ENCODE assay signal across 8 cellular contexts in the genomic region with DNA sequence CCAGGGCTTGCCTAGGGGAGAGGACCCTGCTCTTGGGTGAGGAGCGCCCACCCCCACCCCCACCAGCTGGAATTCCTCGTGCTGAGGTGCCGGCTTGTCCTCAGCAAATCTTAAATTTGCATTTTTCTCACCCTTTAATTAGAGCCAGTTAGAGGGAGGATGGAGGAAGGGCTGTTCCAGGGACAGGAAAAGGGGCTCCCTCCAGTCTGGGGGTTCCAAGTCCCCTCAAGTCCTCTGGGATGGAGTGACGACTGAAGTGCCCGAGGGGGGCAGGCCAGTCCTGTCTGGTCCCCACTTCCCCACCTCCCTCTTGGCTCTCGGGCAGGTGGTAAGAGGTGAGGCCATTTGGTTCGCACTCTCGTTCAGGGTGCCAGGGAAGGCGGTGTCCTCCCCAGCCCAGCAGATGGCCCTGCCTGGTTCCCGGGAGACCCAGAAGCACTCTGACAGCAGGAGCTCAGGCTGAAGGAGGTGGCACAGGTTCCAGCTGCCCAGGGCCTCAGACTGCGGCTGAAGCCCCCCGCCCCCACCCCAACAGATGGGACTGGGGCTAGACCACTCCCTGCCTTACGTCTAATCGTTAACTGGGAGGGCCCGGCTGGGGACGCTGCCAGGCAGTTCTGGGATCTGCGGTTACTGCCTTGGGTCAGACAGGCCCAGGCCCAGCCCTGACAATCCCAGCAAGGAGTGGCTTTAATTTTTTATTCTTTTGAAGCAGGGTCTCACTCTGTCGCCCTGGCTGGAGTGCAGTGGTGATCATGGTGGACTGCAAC. TPM values are rescaled to one million over a fixed set of nuclear protein-coding genes. Genes with fewer than 3 reads are reported as not detected.
DNase-seq lines count a peak whose midpoint lies in the region; ATAC-seq, FAIRE-seq and TF ChIP-seq lines count a peak whose summit lies in the region.

No MANE protein-coding gene starts in this region.

- 6% methylated on average over 18 of the region's 18 CpGs; no CpG with 5 or more reads in 1 of the 2 experiments for WGBS in H1 (ENCODE audit: extremely low coverage in 1 of 2, insufficient coverage in 1 of 2, insufficient read length in 1 of 2, insufficient replicate concordance in 2 of 2, low coverage in 1 of 2, low lambda C conversion rate in 2 of 2, missing lambda C conversion rate in 1 of 2), 2 experiments

- no peak for TF ChIP-seq RAD21 in H1 (IDR thresholded peaks at IDR 0.05 in 1 of 2, conservative IDR thresholded peaks at IDR 0.05 in 1 of 2; ENCODE audit: low read depth in 2 of 2, low read length in 2 of 2)

- H3K18ac ChIP-seq in H1 (ENCODE audit: extremely low read depth, low read length), result peak overlapping the region; percentile 38; the same call in 1 of the 2 replicates

- H2BK20ac ChIP-seq in H1 (ENCODE audit: low read length), result no peak overlapping the region

- peak overlapping the region; percentile 98 for H3K27ac Mint-ChIP-seq in activated T-cell treated with anti-CD3 and anti-CD28 coated beads, Interleukin-2, amount 50 U/mL, for 24 hours
- H3K27ac Mint-ChIP-seq in stimulated activated effector memory CD8-positive, alpha-beta T cell treated with anti-CD3 and anti-CD28 coated beads, Interleukin-12 subunit alpha, Interleukin-12 subunit beta, amount 100 ng/mL, for 72 hours, result peak overlapping the region; percentile 60
- no peak overlapping the region for H3K27ac Mint-ChIP-seq in effector memory CD8-positive, alpha-beta T cell

- CTCF ChIA-PET in H1 (lab: Charles Lee; ENCODE audit: partially characterized antibody), result interaction anchor here (0.6 to 4.4 kb wide), 8 partner anchors 10 to 855 kb away, joined by 3 to 24 read pairs (median 4); a partner anchor contains a TSS

- H3K27me3 Mint-ChIP-seq in activated T-cell treated with anti-CD3 and anti-CD28 coated beads, Interleukin-2, amount 50 U/mL, for 24 hours, result no peaks in the 10 kb centered on the region
- H3K27me3 Mint-ChIP-seq in effector memory CD8-positive, alpha-beta T cell, result no peaks in the 10 kb centered on the region

- TF ChIP-seq POLR2A in H1 (IDR thresholded peaks at IDR 0.05; ENCODE audit: control extremely low read depth in 1 of 2, low read depth in 2 of 2, low read length in 2 of 2), result peak in 1 of 2 experiments; percentile 12; a peak in 1 of 3 replicates

- H4K8ac ChIP-seq in H1 (ENCODE audit: extremely low read depth, insufficient read depth, low read length), result no peak overlapping the region

- no peaks in the 10 kb centered on the region; the same call in 1 of the 2 replicates for H3K79me1 ChIP-seq in H1 (ENCODE audit: low read depth, low read length)

- H2BK12ac ChIP-seq in H1 (ENCODE audit: low read depth, low read length), result peak overlapping the region; percentile 35; the same call in 1 of the 2 replicates

- peak overlapping the region; percentile 15 to 85 (median 41); a peak in 7 of 8 replicates for H3K4me3 ChIP-seq in H1 (ENCODE audit: extremely low read depth in 1 of 4, insufficient read depth in 2 of 4, low read depth in 3 of 4, low read length in 4 of 4)

- H3K79me2 ChIP-seq in H1 (ENCODE audit: control insufficient read depth in 1 of 2, insufficient read depth in 2 of 2, low read length in 2 of 2), result peaks cover 9 to 30% of the 10 kb centered on the region in 2 experiments; a peak in 3 of 4 replicates

- no peak for ATAC-seq in stimulated activated effector memory CD8-positive, alpha-beta T cell treated with anti-CD3 and anti-CD28 coated beads, Interleukin-12 subunit alpha, Interleukin-12 subunit beta, amount 100 ng/mL, for 72 hours
- no peak for ATAC-seq in effector memory CD8-positive, alpha-beta T cell (replicated peaks)
- ATAC-seq in HG02981 (IDR thresholded peaks at IDR 0.05; ENCODE audit: unreplicated experiment), result no peak

- H4K91ac ChIP-seq in H1 (replicated peaks; ENCODE audit: insufficient read length, low read length), result no peak overlapping the region

- H3K56ac ChIP-seq in H1 (replicated peaks; ENCODE audit: insufficient read length, low read depth, low read length), result no peak overlapping the region

- H3K27ac ChIP-seq in H1 (ENCODE audit: low read depth, low read length), result no peak overlapping the region

- H4K5ac ChIP-seq in H1 (ENCODE audit: insufficient read length, low read depth, low read length), result no peak overlapping the region

- no peak overlapping the region for H3K14ac ChIP-seq in H1 (ENCODE audit: insufficient read length)

- peak overlapping the region; percentile 94 to 97 for H3K4me2 ChIP-seq in H1 (ENCODE audit: insufficient read depth in 1 of 2, low read depth in 2 of 2, low read length in 2 of 2)

- peak overlapping the region in 2 of 4 experiments; percentile 7 to 20; a peak in 1 of 7 replicates for H3K9ac ChIP-seq in H1 (replicated peaks in 1 of 4; ENCODE audit: extremely low read depth in 1 of 4, low read depth in 3 of 4, low read length in 3 of 4)

- 0 out of 2 replicates have a peak overlapping the region, but pooled peaks have one; percentile 49 for H2AK5ac ChIP-seq in H1 (ENCODE audit: low read depth, low read length)

- H2BK15ac ChIP-seq in H1 (ENCODE audit: low read length), result 0 out of 2 replicates have a peak overlapping the region, but pooled peaks have one; percentile 72

- H2AFZ ChIP-seq in H1 (ENCODE audit: low read length), result no peak overlapping the region

- H3K36me3 ChIP-seq in H1 (ENCODE audit: control insufficient read depth in 2 of 4, insufficient read depth in 4 of 4, low read length in 3 of 4), result peaks cover 5 to 35% (median 13%) of the 10 kb centered on the region in 4 experiments; a peak in 7 of 8 replicates

- 0 out of 3 replicates have a peak, but pooled peaks of 1 of the 2 experiments have one; percentile 4 for TF ChIP-seq EP300 in H1 (IDR thresholded peaks at IDR 0.05; ENCODE audit: borderline replicate concordance in 1 of 2, low read depth in 2 of 2, low read length in 2 of 2)

- peaks cover 9 to 43% of the 10 kb centered on the region in 2 experiments for H4K20me1 ChIP-seq in H1 (replicated peaks in 1 of 2; ENCODE audit: control insufficient read depth in 1 of 2, insufficient read depth in 2 of 2, low read length in 2 of 2)

- no peaks in the 10 kb centered on the region for H3K9me3 ChIP-seq in H1 (ENCODE audit: insufficient read depth in 2 of 2, low read depth in 1 of 2, low read length in 1 of 2)

- H3K27me3 ChIP-seq in H1 (replicated peaks in 1 of 4; ENCODE audit: control insufficient read depth in 3 of 4, extremely low read depth in 1 of 4, insufficient read depth in 3 of 4, low read length in 3 of 4), result peaks cover 0 to 6% (median 2%) of the 10 kb centered on the region in 4 experiments; a peak in 2 of 7 replicates

- no peak overlapping the region for H3K23ac ChIP-seq in H1 (ENCODE audit: insufficient read length)

- no peak overlapping the region for H2BK120ac ChIP-seq in H1 (replicated peaks; ENCODE audit: low read depth, low read length)

- no peak overlapping the region for H3K4ac ChIP-seq in H1 (replicated peaks; ENCODE audit: insufficient read length, low read depth, low read length)

- H3K36me3 Mint-ChIP-seq in activated T-cell treated with anti-CD3 and anti-CD28 coated beads, Interleukin-2, amount 50 U/mL, for 24 hours (ENCODE audit: low read depth), result peaks cover 46% of the 10 kb centered on the region
- peaks cover 58% of the 10 kb centered on the region for H3K36me3 Mint-ChIP-seq in stimulated activated effector memory CD8-positive, alpha-beta T cell treated with anti-CD3 and anti-CD28 coated beads, Interleukin-12 subunit alpha, Interleukin-12 subunit beta, amount 100 ng/mL, for 72 hours
- peaks cover 15% of the 10 kb centered on the region for H3K36me3 Mint-ChIP-seq in effector memory CD8-positive, alpha-beta T cell (ENCODE audit: insufficient read depth)

- H3K4me1 ChIP-seq in H1 (replicated peaks in 1 of 4; ENCODE audit: control insufficient read depth in 3 of 4, insufficient read depth in 4 of 4, low read length in 3 of 4), result peaks cover 3 to 36% (median 27%) of the 10 kb centered on the region in 4 experiments

- peak overlapping the region; percentile 67; the same call in 1 of the 2 replicates for H2BK5ac ChIP-seq in H1 (ENCODE audit: low read depth, low read length)

- H3K4me1 Mint-ChIP-seq in activated T-cell treated with anti-CD3 and anti-CD28 coated beads, Interleukin-2, amount 50 U/mL, for 24 hours (ENCODE audit: low read depth), result peaks cover 24% of the 10 kb centered on the region
- H3K4me1 Mint-ChIP-seq in stimulated activated effector memory CD8-positive, alpha-beta T cell treated with anti-CD3 and anti-CD28 coated beads, Interleukin-12 subunit alpha, Interleukin-12 subunit beta, amount 100 ng/mL, for 72 hours, result peaks cover 22% of the 10 kb centered on the region
- peaks cover 29 to 37% of the 10 kb centered on the region in 2 donors for H3K4me1 Mint-ChIP-seq in effector memory CD8-positive, alpha-beta T cell (ENCODE audit: low read depth in 2 of 2)

- no peaks in the 10 kb centered on the region for H3K9me3 Mint-ChIP-seq in activated T-cell treated with anti-CD3 and anti-CD28 coated beads, Interleukin-2, amount 50 U/mL, for 24 hours
- no peaks in the 10 kb centered on the region for H3K9me3 Mint-ChIP-seq in stimulated activated effector memory CD8-positive, alpha-beta T cell treated with anti-CD3 and anti-CD28 coated beads, Interleukin-12 subunit alpha, Interleukin-12 subunit beta, amount 100 ng/mL, for 72 hours
- no peaks in the 10 kb centered on the region for H3K9me3 Mint-ChIP-seq in effector memory CD8-positive, alpha-beta T cell

- no peak for TF ChIP-seq CTCF in H1 (IDR thresholded peaks at IDR 0.05; ENCODE audit: control extremely low read depth in 1 of 3, insufficient read depth in 1 of 3, low read depth in 1 of 3, low read length in 3 of 3)

- peaks cover 32% of the 10 kb centered on the region; the same call in 1 of the 2 replicates for H3K23me2 ChIP-seq in H1 (ENCODE audit: low read depth, low read length)

- peak; percentile 73 for DNase-seq in activated T-cell treated with anti-CD3 and anti-CD28 coated beads, Interleukin-2, amount 50 U/mL, for 24 hours
- DNase-seq in activated T-cell treated with anti-CD3 and anti-CD28 coated beads, Interleukin-2, amount 50 U/mL, for 48 hours, result no peak
- DNase-seq in NCI-H524 treated with DMSO at 0.1 percent for 48 hours (lab: John Stamatoyannopoulos, UW) (peak; percentile 95), H1 (ENCODE audit: low read depth in 1 of 2, low spot score in 2 of 2) (peak; percentile 80 to 83), ureter (ENCODE audit: low spot score) (no peak)
- DNase-seq in stimulated activated effector memory CD8-positive, alpha-beta T cell treated with anti-CD3 and anti-CD28 coated beads, Interleukin-12 subunit alpha, Interleukin-12 subunit beta, amount 100 ng/mL, for 72 hours (ENCODE audit: low spot score in 2 of 2), result no peak
- DNase-seq in effector memory CD8-positive, alpha-beta T cell, result no peak

- POLR2A ChIA-PET in H1 (lab: Charles Lee; ENCODE audit: partially characterized antibody), result interaction anchor here (0.7 to 15.0 kb wide), 34 partner anchors 9 to 365 kb away, joined by 3 to 312 read pairs (median 4); a partner anchor contains a TSS

- no peak for FAIRE-seq in H1 (lab: Jason Lieb, UNC)

- H3K4me3 Mint-ChIP-seq in activated T-cell treated with anti-CD3 and anti-CD28 coated beads, Interleukin-2, amount 50 U/mL, for 24 hours, result peak overlapping the region; percentile 97
- H3K4me3 Mint-ChIP-seq in stimulated activated effector memory CD8-positive, alpha-beta T cell treated with anti-CD3 and anti-CD28 coated beads, Interleukin-12 subunit alpha, Interleukin-12 subunit beta, amount 100 ng/mL, for 72 hours, result peak overlapping the region; percentile 97
- H3K4me3 Mint-ChIP-seq in effector memory CD8-positive, alpha-beta T cell, result peak overlapping the region in 1 of 2 donors; percentile 62

RNA-seq across cellular contexts. Expression of a gene that starts 2.2 kb away (rescaled TPM):
- 4.3 and 5.3 TPM in 2 replicates for total RNA-seq in H1 (2021; fragmentation: NEBNext Ultra II Directional; extraction: Animal tissue kit (Norgen Biotek cat#: 25700))
- polyA plus RNA-seq in H1 (2011; rRNA removed), result 5.4 and 6.6 TPM in 2 replicates
- 7.4 TPM for polyA plus RNA-seq in H1 (2011; cell fraction: cytosol; rRNA removed)
- 23.2 TPM for polyA plus RNA-seq in H1 (2011; cell fraction: nucleus; rRNA removed)
- polyA plus RNA-seq in H1 (2012, experiment 1 of 2), result 6.8 to 14.2 TPM (median 12.7 TPM) in 4 replicates
- 4.8 TPM for polyA plus RNA-seq in H1 (2012, experiment 2 of 2)
- 11.6 TPM for polyA plus RNA-seq in H1 (2013, experiment 1 of 2)
- polyA plus RNA-seq in H1 (2013, experiment 2 of 2), result 13.9 TPM
- polyA minus RNA-seq in H1 (2011; rRNA and poly(A)+ RNA removed), result 2.4 and 2.6 TPM in 2 replicates
- polyA minus RNA-seq in H1 (2011; cell fraction: cytosol; rRNA and poly(A)+ RNA removed), result 2.0 TPM
- 3.2 TPM for polyA minus RNA-seq in H1 (2011; cell fraction: nucleus; rRNA and poly(A)+ RNA removed)
- 0.83 TPM for total RNA-seq in ureter

RNA-seq across cellular contexts. Expression of a gene that starts 5.0 kb away (rescaled TPM):
- 148 and 155 TPM in 2 replicates for total RNA-seq in H1 (2021; fragmentation: NEBNext Ultra II Directional; extraction: Animal tissue kit (Norgen Biotek cat#: 25700))
- 96.8 and 140 TPM in 2 replicates for polyA plus RNA-seq in H1 (2011; rRNA removed)
- 87.7 TPM for polyA plus RNA-seq in H1 (2011; cell fraction: cytosol; rRNA removed)
- 166 TPM for polyA plus RNA-seq in H1 (2011; cell fraction: nucleus; rRNA removed)
- 72.2 to 138 TPM (median 118 TPM) in 4 replicates for polyA plus RNA-seq in H1 (2012, experiment 1 of 2)
- polyA plus RNA-seq in H1 (2012, experiment 2 of 2), result 99.5 TPM
- polyA plus RNA-seq in H1 (2013, experiment 1 of 2), result 119 TPM
- polyA plus RNA-seq in H1 (2013, experiment 2 of 2), result 114 TPM
- polyA minus RNA-seq in H1 (2011; rRNA and poly(A)+ RNA removed), result 88.7 and 112 TPM in 2 replicates
- 80.9 TPM for polyA minus RNA-seq in H1 (2011; cell fraction: cytosol; rRNA and poly(A)+ RNA removed)
- 56.2 TPM for polyA minus RNA-seq in H1 (2011; cell fraction: nucleus; rRNA and poly(A)+ RNA removed)
- total RNA-seq in ureter, result 76.2 TPM

RNA-seq across cellular contexts. Expression of a gene that starts 14.9 kb away (rescaled TPM):
- 52.7 and 63.5 TPM in 2 replicates for total RNA-seq in H1 (2021; fragmentation: NEBNext Ultra II Directional; extraction: Animal tissue kit (Norgen Biotek cat#: 25700))
- 40.6 and 59.4 TPM in 2 replicates for polyA plus RNA-seq in H1 (2011; rRNA removed)
- 50.0 TPM for polyA plus RNA-seq in H1 (2011; cell fraction: cytosol; rRNA removed)
- 380 TPM for polyA plus RNA-seq in H1 (2011; cell fraction: nucleus; rRNA removed)
- polyA plus RNA-seq in H1 (2012, experiment 1 of 2), result 37.9 to 66.9 TPM (median 59.1 TPM) in 4 replicates
- 29.8 TPM for polyA plus RNA-seq in H1 (2012, experiment 2 of 2)
- 28.9 TPM for polyA plus RNA-seq in H1 (2013, experiment 1 of 2)
- polyA plus RNA-seq in H1 (2013, experiment 2 of 2), result 27.1 TPM
- polyA minus RNA-seq in H1 (2011; rRNA and poly(A)+ RNA removed), result 24.8 and 36.2 TPM in 2 replicates
- polyA minus RNA-seq in H1 (2011; cell fraction: cytosol; rRNA and poly(A)+ RNA removed), result 37.0 TPM
- 106 TPM for polyA minus RNA-seq in H1 (2011; cell fraction: nucleus; rRNA and poly(A)+ RNA removed)
- 165 TPM for total RNA-seq in ureter

RNA-seq across cellular contexts. Expression of a gene that starts 45.8 kb away (rescaled TPM):
- 6.4 and 6.5 TPM in 2 replicates for total RNA-seq in H1 (2021; fragmentation: NEBNext Ultra II Directional; extraction: Animal tissue kit (Norgen Biotek cat#: 25700))
- 1.2 and 2.7 TPM in 2 replicates for polyA plus RNA-seq in H1 (2011; rRNA removed)
- 2.0 TPM for polyA plus RNA-seq in H1 (2011; cell fraction: cytosol; rRNA removed)
- 9.8 TPM for polyA plus RNA-seq in H1 (2011; cell fraction: nucleus; rRNA removed)
- 2.7 to 3.7 TPM (median 3.2 TPM) in 4 replicates for polyA plus RNA-seq in H1 (2012, experiment 1 of 2)
- polyA plus RNA-seq in H1 (2012, experiment 2 of 2), result 2.8 TPM
- 2.0 TPM for polyA plus RNA-seq in H1 (2013, experiment 1 of 2)
- 1.9 TPM for polyA plus RNA-seq in H1 (2013, experiment 2 of 2)
- polyA minus RNA-seq in H1 (2011; rRNA and poly(A)+ RNA removed), result 0.93 and 1.9 TPM in 2 replicates
- polyA minus RNA-seq in H1 (2011; cell fraction: cytosol; rRNA and poly(A)+ RNA removed), result 4.5 TPM
- polyA minus RNA-seq in H1 (2011; cell fraction: nucleus; rRNA and poly(A)+ RNA removed), result 4.4 TPM
- total RNA-seq in ureter, result 0.05 TPM

RNA-seq across cellular contexts. Expression of a gene that starts 54.7 kb away (rescaled TPM):
- total RNA-seq in H1 (2021; fragmentation: NEBNext Ultra II Directional; extraction: Animal tissue kit (Norgen Biotek cat#: 25700)), result 67.6 and 69.6 TPM in 2 replicates
- 321 and 440 TPM in 2 replicates for polyA plus RNA-seq in H1 (2011; rRNA removed)
- polyA plus RNA-seq in H1 (2011; cell fraction: cytosol; rRNA removed), result 218 TPM
- polyA plus RNA-seq in H1 (2011; cell fraction: nucleus; rRNA removed), result 354 TPM
- 47.7 to 104 TPM (median 94.8 TPM) in 4 replicates for polyA plus RNA-seq in H1 (2012, experiment 1 of 2)
- polyA plus RNA-seq in H1 (2012, experiment 2 of 2), result 87.2 TPM
- 57.1 TPM for polyA plus RNA-seq in H1 (2013, experiment 1 of 2)
- polyA plus RNA-seq in H1 (2013, experiment 2 of 2), result 56.1 TPM
- 88.3 and 98.1 TPM in 2 replicates for polyA minus RNA-seq in H1 (2011; rRNA and poly(A)+ RNA removed)
- polyA minus RNA-seq in H1 (2011; cell fraction: cytosol; rRNA and poly(A)+ RNA removed), result 67.9 TPM
- 111 TPM for polyA minus RNA-seq in H1 (2011; cell fraction: nucleus; rRNA and poly(A)+ RNA removed)
- total RNA-seq in ureter, result 37.0 TPM

Comparison
In these comparisons a context has a peak if more than half of its experiments do, and no peak if none do; other contexts are left out.
1. DNase-seq: peak in activated T-cell treated with anti-CD3 and anti-CD28 coated beads, Interleukin-2, amount 50 U/mL, for 24 hours (single experiment), NCI-H524 treated with DMSO at 0.1 percent for 48 hours (single experiment) and H1 (2 of 2); none in activated T-cell treated with anti-CD3 and anti-CD28 coated beads, Interleukin-2, amount 50 U/mL, for 48 hours (0 of 2), stimulated activated effector memory CD8-positive, alpha-beta T cell treated with anti-CD3 and anti-CD28 coated beads, Interleukin-12 subunit alpha, Interleukin-12 subunit beta, amount 100 ng/mL, for 72 hours (0 of 2), ureter (single experiment) and effector memory CD8-positive, alpha-beta T cell (0 of 3).
2. H3K27ac Mint-ChIP-seq: peak in activated T-cell treated with anti-CD3 and anti-CD28 coated beads, Interleukin-2, amount 50 U/mL, for 24 hours (single experiment) and stimulated activated effector memory CD8-positive, alpha-beta T cell treated with anti-CD3 and anti-CD28 coated beads, Interleukin-12 subunit alpha, Interleukin-12 subunit beta, amount 100 ng/mL, for 72 hours (single experiment); none in effector memory CD8-positive, alpha-beta T cell (0 of 2).